In genomic region chr12:99232324-99232723, GRCh38 we compare ENCODE assay signal across 12 cellular contexts.
"Had no signal": no experiment of that assay in that cellular context is flagged by ENCODE, and none has a peak within 500 bp of the region (broad histone marks: within the 10 kb centered on the region; RNA-seq: fewer than 3 reads in every experiment).

No MANE protein-coding gene starts in this region.

- ATAC-seq: foreskin keratinocyte, left lobe of liver had no signal

- DNase-seq: activated CD4-positive, alpha-beta T cell treated with anti-CD3 and anti-CD28 coated beads, Interleukin-2, amount 50 U/mL, for 1 hour; activated naive CD4-positive, alpha-beta T cell treated with anti-CD3 and anti-CD28 coated beads, Interleukin-2, amount 50 U/mL, for 16 hours; adrenal gland; caudate nucleus; colonic mucosa; foreskin keratinocyte; ovary; stimulated activated CD4-positive, alpha-beta T cell treated with anti-CD3 and anti-CD28 coated beads, Interleukin-12 subunit alpha, Interleukin-12 subunit beta, amount 100 ng/mL, for 4 hours; stimulated activated naive CD4-positive, alpha-beta T cell; substantia nigra; transverse colon had no signal
